Comparison of ENCODE assay signal across 16 cellular contexts in genomic region chr9:121297414-121297813, GRCh38. TPM values are rescaled to one million over a fixed set of nuclear protein-coding genes. Genes with fewer than 3 reads are reported as not detected.
DNase-seq lines count a peak whose midpoint lies in the region; ATAC-seq and TF ChIP-seq lines count a peak whose summit lies in the region.
"Had no signal": no experiment of that assay in that cellular context is flagged by ENCODE, and none has a peak within 500 bp of the region (broad histone marks: within the 10 kb centered on the region; RNA-seq: fewer than 3 reads in every experiment).

No MANE protein-coding gene starts in this region.

- H3K9me3 Mint-ChIP-seq in stimulated activated naive B cell treated with anti-CD40 and anti-IgM and Interleukin-4, amounts not matched to agents 10 μg/mL and 1 μg/mL and 100 μg/mL, for 72 hours = no peaks in the 10 kb centered on the region
- H3K9me3 Mint-ChIP-seq: activated CD4-positive, alpha-beta T cell treated with anti-CD3 and anti-CD28 coated beads, Interleukin-2, amount 10 ng/mL, durations not matched to agents 24 days and 14 days; stimulated activated naive CD8-positive, alpha-beta T cell treated with anti-CD3 and anti-CD28 coated beads, Interleukin-15, Interleukin-2, amounts not matched to agents 100 ng/mL and 50 ng/mL, for 24 hours had no signal

- 15 to 25% methylated on average over 3 of the region's 3 CpGs for WGBS in tibial nerve, 2 donors

- H3K4me1 ChIP-seq in cardiac muscle cell (ENCODE audit: low read depth) = peaks cover 45% of the 10 kb centered on the region
- peaks cover 74% of the 10 kb centered on the region for H3K4me1 ChIP-seq in adipocyte (ENCODE audit: control insufficient read depth, insufficient read depth, low read length)
- peaks cover 89% of the 10 kb centered on the region for H3K4me1 ChIP-seq in muscle layer of colon (ENCODE audit: insufficient read depth, low read length)
- peaks cover 11 to 92% (median 83%) of the 10 kb centered on the region in 4 donors for H3K4me1 ChIP-seq in tibial nerve

- H3K9me3 ChIP-seq in cardiac muscle cell (ENCODE audit: low read depth) (no peaks in the 10 kb centered on the region), adipocyte (ENCODE audit: control insufficient read depth, low read length) (no peaks in the 10 kb centered on the region), muscle layer of colon (ENCODE audit: low read length) (no peaks in the 10 kb centered on the region), tibial nerve (no peaks in the 10 kb centered on the region)

- H3K27ac Mint-ChIP-seq in stimulated activated naive B cell treated with anti-CD40 and anti-IgM and Interleukin-4, amounts not matched to agents 10 μg/mL and 1 μg/mL and 100 μg/mL, for 72 hours = no peak overlapping the region
- H3K27ac Mint-ChIP-seq: activated CD4-positive, alpha-beta T cell treated with anti-CD3 and anti-CD28 coated beads, Interleukin-2, amount 10 ng/mL, durations not matched to agents 24 days and 14 days; stimulated activated naive CD8-positive, alpha-beta T cell treated with anti-CD3 and anti-CD28 coated beads, Interleukin-15, Interleukin-2, amounts not matched to agents 100 ng/mL and 50 ng/mL, for 24 hours had no signal

- peak overlapping the region; percentile 82 for H3K9ac ChIP-seq in adipocyte (ENCODE audit: low read length)
- H3K9ac ChIP-seq in muscle layer of colon (ENCODE audit: low read length) = peak overlapping the region; percentile 2

- no peak for TF ChIP-seq POLR2A in tibial nerve (IDR thresholded peaks at IDR 0.05)

- H3K4me1 Mint-ChIP-seq in stimulated activated naive B cell treated with anti-CD40 and anti-IgM and Interleukin-4, amounts not matched to agents 10 μg/mL and 1 μg/mL and 100 μg/mL, for 72 hours = peaks cover 14 to 30% of the 10 kb centered on the region in 2 donors

- H3K4me3 Mint-ChIP-seq in stimulated activated naive B cell treated with anti-CD40 and anti-IgM and Interleukin-4, amounts not matched to agents 10 μg/mL and 1 μg/mL and 100 μg/mL, for 72 hours = no peak overlapping the region
- H3K4me3 Mint-ChIP-seq: activated CD4-positive, alpha-beta T cell treated with anti-CD3 and anti-CD28 coated beads, Interleukin-2, amount 10 ng/mL, durations not matched to agents 24 days and 14 days; stimulated activated naive CD8-positive, alpha-beta T cell treated with anti-CD3 and anti-CD28 coated beads, Interleukin-15, Interleukin-2, amounts not matched to agents 100 ng/mL and 50 ng/mL, for 24 hours had no signal

- no peak for TF ChIP-seq EP300 in tibial nerve (IDR thresholded peaks at IDR 0.05)

- H3K36me3 Mint-ChIP-seq in stimulated activated naive B cell treated with anti-CD40 and anti-IgM and Interleukin-4, amounts not matched to agents 10 μg/mL and 1 μg/mL and 100 μg/mL, for 72 hours = peaks cover 2 to 18% of the 10 kb centered on the region in 2 donors

- DNase-seq in cardiac muscle cell (ENCODE audit: low read depth in 1 of 2, low spot score in 1 of 2) (no peak), left ventricle myocardium superior (no peak), adipocyte (ENCODE audit: low read depth) (no peak), tibial nerve (ENCODE audit: low spot score in 2 of 2) (peak in 1 of 2 donors; percentile 11), SHP77 (lab: John Stamatoyannopoulos, UW) (no peak)
- no peak for DNase-seq in stimulated activated naive B cell treated with anti-CD40 and anti-IgM and Interleukin-4, amounts not matched to agents 10 μg/mL and 1 μg/mL and 100 μg/mL, for 72 hours
- DNase-seq: activated CD4-positive, alpha-beta T cell treated with anti-CD3 and anti-CD28 coated beads, Interleukin-2, amount 10 ng/mL, durations not matched to agents 24 days and 14 days; activated T-cell treated with anti-CD3 and anti-CD28 coated beads, Interleukin-2, amount 50 U/mL, for 48 hours; amniotic stem cell; NCI-H1105; NCI-H226; OCI-M1 had no signal

- peak overlapping the region; percentile 88 for H3K27ac ChIP-seq in cardiac muscle cell
- H3K27ac ChIP-seq in muscle layer of colon (ENCODE audit: low read depth, low read length) = peak overlapping the region; percentile 95
- H3K27ac ChIP-seq in tibial nerve = peak overlapping the region; percentile 87 to 99 (median 96)

- ATAC-seq in left ventricle myocardium superior = no peak
- no peak for ATAC-seq in HG03135 (IDR thresholded peaks at IDR 0.05; ENCODE audit: unreplicated experiment)
- ATAC-seq in stimulated activated naive B cell treated with anti-CD40 and anti-IgM and Interleukin-4, amounts not matched to agents 10 μg/mL and 1 μg/mL and 100 μg/mL, for 72 hours (replicated peaks) = no peak
- ATAC-seq: sciatic nerve had no signal

- H3K4me3 ChIP-seq in cardiac muscle cell = no peak overlapping the region
- no peak overlapping the region for H3K4me3 ChIP-seq in adipocyte (ENCODE audit: low read length)
- H3K4me3 ChIP-seq in muscle layer of colon (ENCODE audit: low read depth in 1 of 2, low read length in 2 of 2) = no peak overlapping the region
- no peak overlapping the region for H3K4me3 ChIP-seq in tibial nerve

- H3K27me3 ChIP-seq in cardiac muscle cell = no peaks in the 10 kb centered on the region
- no peaks in the 10 kb centered on the region for H3K27me3 ChIP-seq in adipocyte (replicated peaks; ENCODE audit: control insufficient read depth, insufficient read depth, low read length)
- H3K27me3 ChIP-seq in muscle layer of colon (ENCODE audit: control insufficient read depth in 1 of 2, insufficient read depth in 2 of 2, low read length in 2 of 2) = no peaks in the 10 kb centered on the region
- no peaks in the 10 kb centered on the region for H3K27me3 ChIP-seq in tibial nerve

- H3K36me3 ChIP-seq in cardiac muscle cell = no peaks in the 10 kb centered on the region
- peaks cover 9% of the 10 kb centered on the region for H3K36me3 ChIP-seq in adipocyte (ENCODE audit: control insufficient read depth, insufficient read depth, low read length, severe bottlenecking)
- peaks cover 21% of the 10 kb centered on the region for H3K36me3 ChIP-seq in muscle layer of colon (ENCODE audit: insufficient read depth, low read length)
- peaks cover 3 to 9% (median 6%) of the 10 kb centered on the region in 3 donors for H3K36me3 ChIP-seq in tibial nerve

- intact Hi-C loops in left ventricle myocardium superior (cut with micrococcal nuclease) = no loop called here

- H3K27me3 Mint-ChIP-seq in stimulated activated naive B cell treated with anti-CD40 and anti-IgM and Interleukin-4, amounts not matched to agents 10 μg/mL and 1 μg/mL and 100 μg/mL, for 72 hours = peaks cover 6 to 10% of the 10 kb centered on the region in 2 donors

- no peak for TF ChIP-seq CTCF in cardiac muscle cell (IDR thresholded peaks at IDR 0.05; ENCODE audit: low read depth, low read length)
- TF ChIP-seq CTCF in tibial nerve (IDR thresholded peaks at IDR 0.05) = no peak

RNA-seq across cellular contexts. Expression of gene GSN, which starts 29.5 kb away (rescaled TPM):
- total RNA-seq in cardiac muscle cell = 285 and 310 TPM in 2 replicates
- 268 and 299 TPM in 2 replicates for polyA plus RNA-seq in cardiac muscle cell
- total RNA-seq in left ventricle myocardium superior = 717 TPM
- total RNA-seq in tibial nerve = 1,000 to 10,000 TPM; 1,899 to 6,678 (median 4,539) TPM
